8 cellular contexts compared by ENCODE assay signal in the genomic region with DNA sequence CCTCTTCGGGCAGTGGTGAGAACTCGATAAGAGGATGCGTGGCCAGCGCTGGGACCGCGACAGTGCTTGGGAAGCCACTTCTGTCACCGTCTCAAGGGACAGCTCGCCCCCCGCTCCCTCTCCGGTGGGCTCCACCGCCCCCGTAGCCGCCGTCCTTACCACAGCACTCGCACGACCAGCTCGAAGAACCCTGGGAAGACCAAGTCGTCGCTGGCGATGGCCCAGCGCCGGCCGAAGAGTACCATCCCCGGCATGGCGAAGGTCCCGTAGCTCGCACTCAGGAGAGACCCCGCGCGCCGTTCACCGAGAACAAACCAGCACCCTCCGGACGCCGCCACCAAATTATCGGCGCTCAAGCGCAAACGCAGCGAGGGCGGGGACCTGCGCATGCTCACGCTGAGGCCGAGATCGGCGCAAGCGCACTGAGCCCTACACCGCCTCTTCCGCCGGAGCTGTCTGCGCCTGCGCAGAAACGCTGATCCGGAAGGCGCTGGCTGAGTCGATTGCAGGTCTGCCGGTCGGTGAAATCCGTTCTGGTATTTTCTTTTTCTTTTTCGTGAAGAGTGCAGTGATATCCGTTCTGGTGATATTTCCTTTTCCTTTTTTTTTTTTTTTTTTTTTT. TPM values are rescaled to one million over a fixed set of nuclear protein-coding genes. Genes with fewer than 3 reads are reported as not detected.
DNase-seq lines count a peak whose midpoint lies in the region; ATAC-seq lines count a peak whose summit lies in the region.

DAGLB (minus strand) TSS at position 366 of the 622 bp plus-strand sequence; CDS start at position 254, 112 bp downstream.

- peak within 1 kb of the TSS; percentile 100 for H3K4me3 ChIP-seq in effector memory CD4-positive, alpha-beta T cell (ENCODE audit: insufficient read depth, low read depth, low read length, poor library complexity, severe bottlenecking)

- CTCF ChIA-PET in activated CD8-positive, alpha-beta memory T cell treated with anti-CD3 and anti-CD28 coated beads for 36 hours (lab: Charles Lee) = interaction anchor here (0.6 to 1.5 kb wide), 3 partner anchors 13 to 782 kb away, joined by 3 to 9 read pairs (median 7); no protein-coding TSS in a partner anchor

- peaks cover 8% of the 10 kb centered on the region for H3K4me1 ChIP-seq in effector memory CD4-positive, alpha-beta T cell (ENCODE audit: control insufficient read depth, insufficient read depth, low read length, poor library complexity, severe bottlenecking)

- POLR2A ChIA-PET in activated CD8-positive, alpha-beta memory T cell treated with anti-CD3 and anti-CD28 coated beads for 36 hours (lab: Charles Lee) = interaction anchor here (0.6 to 1.0 kb wide), 4 partner anchors 10 to 309 kb away, joined by 3 to 7 read pairs (median 4); no protein-coding TSS in a partner anchor

- H3K9me3 ChIP-seq in effector memory CD4-positive, alpha-beta T cell (ENCODE audit: control insufficient read depth, low read length) = no peaks in the 10 kb centered on the region

- H3K27ac ChIP-seq in effector memory CD4-positive, alpha-beta T cell (ENCODE audit: insufficient read depth, low read length, poor library complexity, severe bottlenecking) = peak within 1 kb of the TSS; percentile 86

- DNase-seq in COLO668 (lab: John Stamatoyannopoulos, UW; ENCODE audit: unreplicated experiment) = peak; percentile 99
- peak; percentile 87 for DNase-seq in HT1080 (ENCODE audit: low read depth)
- peak; percentile 89 to 93 for DNase-seq in NOMO-1 (lab: John Stamatoyannopoulos, UW; ENCODE audit: unreplicated experiment in 2 of 2)
- DNase-seq in effector memory CD4-positive, alpha-beta T cell = peak; percentile 89 to 93 (median 93)
- peak; percentile 94 to 97 for DNase-seq in lung microvascular endothelial cell (ENCODE audit: low read depth in 2 of 2)
- peak; percentile 91 to 93 (median 93) for DNase-seq in stimulated activated CD4-positive, alpha-beta T cell treated with anti-CD3 and anti-CD28 coated beads, TNF-alpha, amount 100 ng/mL, for 4 hours (ENCODE audit: low read depth in 3 of 3)

- ATAC-seq in GM21367 (IDR thresholded peaks at IDR 0.05; ENCODE audit: unreplicated experiment) = peak; percentile 72

- no peaks in the 10 kb centered on the region for H3K27me3 ChIP-seq in effector memory CD4-positive, alpha-beta T cell (replicated peaks; ENCODE audit: control insufficient read depth, insufficient read depth, low read length, poor library complexity, severe bottlenecking)

- peaks cover 13% of the 10 kb centered on the region for H3K36me3 ChIP-seq in effector memory CD4-positive, alpha-beta T cell (ENCODE audit: control insufficient read depth, insufficient read depth, low read length)

RNA-seq across cellular contexts. Expression of gene DAGLB, which starts in this region (rescaled TPM):
- total RNA-seq in HT1080 (2014; rRNA removed; shearing (Covaris generic)) = 11.0 and 17.1 TPM in 2 replicates
- 9.8 and 13.1 TPM in 2 replicates for polyA plus RNA-seq in HT1080 (2015; cell fraction: cytosol; rRNA removed)
- 37.1 and 41.2 TPM in 2 replicates for polyA plus RNA-seq in HT1080 (2015; cell fraction: nucleus; rRNA removed)
- total RNA-seq in activated CD8-positive, alpha-beta memory T cell treated with anti-CD3 and anti-CD28 coated beads for 36 hours = 10 to 100 TPM; 17.0 to 17.3 TPM
- total RNA-seq in lung microvascular endothelial cell = 8.9 and 14.2 TPM in 2 replicates

Comparison
In these comparisons a context has a peak if more than half of its experiments do, and no peak if none do; other contexts are left out.
1. Peak in every context shown above with its lines: DNase-seq, ATAC-seq, H3K4me3 ChIP-seq and H3K27ac ChIP-seq.